24 cellular contexts compared by ENCODE assay signal in the genomic region with DNA sequence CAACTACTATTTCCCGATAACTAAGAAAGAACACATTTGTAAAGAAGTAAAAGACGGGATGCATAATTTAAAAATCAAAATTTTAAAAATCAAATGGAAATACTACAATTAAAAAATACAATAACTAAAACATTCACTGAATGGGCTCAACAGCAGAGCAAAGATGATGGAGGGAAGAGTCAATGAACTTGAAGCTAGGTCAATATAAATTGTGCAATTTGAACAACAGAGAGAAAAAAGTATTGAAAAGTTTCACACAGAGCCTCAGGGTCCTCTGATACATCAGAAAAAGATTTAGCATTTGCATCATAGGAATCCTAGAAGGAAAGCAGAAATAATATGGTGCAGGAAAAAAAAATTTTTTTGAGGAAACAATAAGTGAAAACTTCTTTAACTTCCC.
"Had no signal": no experiment of that assay in that cellular context is flagged by ENCODE, and none has a peak within 500 bp of the region (broad histone marks: within the 10 kb centered on the region; RNA-seq: fewer than 3 reads in every experiment).

No MANE protein-coding gene starts in this region.

- H3K9me3 ChIP-seq: esophagus muscularis mucosa, gastrocnemius medialis, heart right ventricle, left ventricle myocardium inferior, lower lobe of right lung, mucosa of descending colon had no signal

- H3K36me3 ChIP-seq: esophagus muscularis mucosa, gastrocnemius medialis, heart right ventricle, left ventricle myocardium inferior, lower lobe of right lung had no signal

- ATAC-seq: gastrocnemius medialis; heart right ventricle; left cardiac atrium; lower lobe of right lung; mucosa of descending colon; naive thymus-derived CD8-positive, alpha-beta T cell had no signal

- FAIRE-seq: endothelial cell of umbilical vein, kidney had no signal

- H3K27me3 ChIP-seq: dorsolateral prefrontal cortex, esophagus muscularis mucosa, gastrocnemius medialis had no signal

- H3K4me1 ChIP-seq: esophagus muscularis mucosa, gastrocnemius medialis, heart right ventricle, left ventricle myocardium inferior, lower lobe of right lung had no signal

- DNase-seq: dermis blood vessel endothelial cell; dorsolateral prefrontal cortex; effector CD4-positive, alpha-beta T cell; effector memory CD4-positive, alpha-beta T cell; foreskin fibroblast; foreskin melanocyte; gastrocnemius medialis; glutamatergic neuron; head of caudate nucleus; heart right ventricle; hippocampal formation; islet precursor cell; kidney; kidney glomerular epithelial cell; left cardiac atrium; left ventricle myocardium inferior; lower lobe of right lung; mesenchymal stem cell; mucosa of descending colon; naive B cell; naive thymus-derived CD8-positive, alpha-beta T cell had no signal

- H3K4me3 ChIP-seq: coronary artery, dorsolateral prefrontal cortex, esophagus muscularis mucosa, gastrocnemius medialis, heart right ventricle, left ventricle myocardium inferior, lower lobe of right lung, mucosa of descending colon had no signal

- H3K27ac ChIP-seq: coronary artery, dorsolateral prefrontal cortex, esophagus muscularis mucosa, gastrocnemius medialis, heart right ventricle, left ventricle myocardium inferior, lower lobe of right lung had no signal
